In genomic region chr7:69622960-69623359, GRCh38 we compare ENCODE assay signal across 27 cellular contexts. TPM values are rescaled to one million over a fixed set of nuclear protein-coding genes. Genes with fewer than 3 reads are reported as not detected.
A peak's percentile ranks its signal among the peaks of the same experiment; 100 is the strongest.
DNase-seq lines count a peak whose midpoint lies in the region; ATAC-seq, FAIRE-seq and TF ChIP-seq lines count a peak whose summit lies in the region.
"Had no signal": no experiment of that assay in that cellular context is flagged by ENCODE, and none has a peak within 500 bp of the region (broad histone marks: within the 10 kb centered on the region; RNA-seq: fewer than 3 reads in every experiment).

No MANE protein-coding gene starts in this region.

- H3K56ac ChIP-seq in H1 (replicated peaks; ENCODE audit: insufficient read length, low read depth, low read length): no peak overlapping the region

- no peak overlapping the region for H3K4me2 ChIP-seq in H1 (ENCODE audit: insufficient read depth in 1 of 2, low read depth in 2 of 2, low read length in 2 of 2)
- H3K4me2 ChIP-seq: A549 had no signal

- H2BK120ac ChIP-seq in H1 (replicated peaks; ENCODE audit: low read depth, low read length): no peak overlapping the region

- POLR2A ChIA-PET in H1 (lab: Charles Lee; ENCODE audit: partially characterized antibody): no interaction called here

- H2BK15ac ChIP-seq in H1 (ENCODE audit: low read length): no peak overlapping the region

- no peak overlapping the region for H4K5ac ChIP-seq in H1 (ENCODE audit: insufficient read length, low read depth, low read length)

- no peak for TF ChIP-seq RAD21 in H1 (IDR thresholded peaks at IDR 0.05 in 1 of 2, conservative IDR thresholded peaks at IDR 0.05 in 1 of 2; ENCODE audit: low read depth in 2 of 2, low read length in 2 of 2)

- TF ChIP-seq EP300 in H1 (IDR thresholded peaks at IDR 0.05; ENCODE audit: borderline replicate concordance in 1 of 2, low read depth in 2 of 2, low read length in 2 of 2) (no peak), suprapubic skin (IDR thresholded peaks at IDR 0.05) (no peak)

- no peaks in the 10 kb centered on the region for H3K79me2 ChIP-seq in H1 (ENCODE audit: control insufficient read depth in 1 of 2, insufficient read depth in 2 of 2, low read length in 2 of 2)

- FAIRE-seq in H1 (lab: Jason Lieb, UNC): no peak
- FAIRE-seq: A549, G401.6 had no signal

- no peak overlapping the region for H3K4ac ChIP-seq in H1 (replicated peaks; ENCODE audit: insufficient read length, low read depth, low read length)

- no peak overlapping the region for H2AFZ ChIP-seq in H1 (ENCODE audit: low read length)

- H4K91ac ChIP-seq in H1 (replicated peaks; ENCODE audit: insufficient read length, low read length): no peak overlapping the region

- no peak overlapping the region for H2BK20ac ChIP-seq in H1 (ENCODE audit: low read length)

- H3K9me3 ChIP-seq in H1 (ENCODE audit: insufficient read depth in 2 of 2, low read depth in 1 of 2, low read length in 1 of 2): no peaks in the 10 kb centered on the region
- H3K9me3 ChIP-seq in suprapubic skin: no peaks in the 10 kb centered on the region
- H3K9me3 ChIP-seq: A549, Peyer's patch, sigmoid colon, upper lobe of left lung had no signal

- H4K8ac ChIP-seq in H1 (ENCODE audit: extremely low read depth, insufficient read depth, low read length): no peak overlapping the region

- no peak overlapping the region for H3K9ac ChIP-seq in H1 (replicated peaks in 1 of 4; ENCODE audit: extremely low read depth in 1 of 4, low read depth in 3 of 4, low read length in 3 of 4)

- H3K27ac ChIP-seq in H1 (ENCODE audit: low read depth, low read length) (no peak overlapping the region), suprapubic skin (no peak overlapping the region)
- H3K27ac ChIP-seq: A549, Peyer's patch, sigmoid colon, upper lobe of left lung, WERI-Rb-1 had no signal

- H4K20me1 ChIP-seq in H1 (replicated peaks in 1 of 2; ENCODE audit: control insufficient read depth in 1 of 2, insufficient read depth in 2 of 2, low read length in 2 of 2): peaks cover 17 to 27% of the 10 kb centered on the region in 2 experiments

- H3K36me3 ChIP-seq in H1 (ENCODE audit: control insufficient read depth in 2 of 4, insufficient read depth in 4 of 4, low read length in 3 of 4) (no peaks in the 10 kb centered on the region), suprapubic skin (no peaks in the 10 kb centered on the region)
- H3K36me3 ChIP-seq: Peyer's patch, sigmoid colon, upper lobe of left lung, WERI-Rb-1 had no signal

- H3K27me3 ChIP-seq in H1 (replicated peaks in 1 of 4; ENCODE audit: control insufficient read depth in 3 of 4, extremely low read depth in 1 of 4, insufficient read depth in 3 of 4, low read length in 3 of 4) (peaks cover 51 to 88% (median 74%) of the 10 kb centered on the region in 4 experiments), suprapubic skin (no peaks in the 10 kb centered on the region)
- H3K27me3 ChIP-seq: Peyer's patch, sigmoid colon, upper lobe of left lung had no signal

- TF ChIP-seq CTCF in H1 (IDR thresholded peaks at IDR 0.05; ENCODE audit: control extremely low read depth in 1 of 3, insufficient read depth in 1 of 3, low read depth in 1 of 3, low read length in 3 of 3) (no peak), suprapubic skin (IDR thresholded peaks at IDR 0.05) (no peak), GM10266 (IDR thresholded peaks at IDR 0.05; ENCODE audit: control insufficient read depth, insufficient read depth, low read depth, missing control alignments) (no peak)

- H2AK5ac ChIP-seq in H1 (ENCODE audit: low read depth, low read length): no peak overlapping the region

- H3K18ac ChIP-seq in H1 (ENCODE audit: extremely low read depth, low read length): no peak overlapping the region

- H2BK12ac ChIP-seq in H1 (ENCODE audit: low read depth, low read length): no peak overlapping the region

- H2BK5ac ChIP-seq in H1 (ENCODE audit: low read depth, low read length): no peak overlapping the region

- H3K4me3 ChIP-seq in H1 (ENCODE audit: extremely low read depth in 1 of 4, insufficient read depth in 2 of 4, low read depth in 3 of 4, low read length in 4 of 4): no peak overlapping the region
- H3K4me3 ChIP-seq in suprapubic skin: no peak overlapping the region
- H3K4me3 ChIP-seq: A549, Peyer's patch, sigmoid colon, upper lobe of left lung had no signal

- whole genome bisulfite sequencing in H1 (ENCODE audit: extremely low coverage in 1 of 2, insufficient coverage in 1 of 2, insufficient read length in 1 of 2, insufficient replicate concordance in 2 of 2, low coverage in 1 of 2, low lambda C conversion rate in 2 of 2, missing lambda C conversion rate in 1 of 2), 2 experiments: 83% methylated on average over 3 of the region's 3 CpGs; no CpG with 5 or more reads in 1 of the 2 experiments
- 68% methylated on average over 3 of the region's 3 CpGs for WGBS in suprapubic skin

- TF ChIP-seq POLR2A in H1 (IDR thresholded peaks at IDR 0.05; ENCODE audit: control extremely low read depth in 1 of 2, low read depth in 2 of 2, low read length in 2 of 2): no peak
- no peak for TF ChIP-seq POLR2A in suprapubic skin (IDR thresholded peaks at IDR 0.05)

- H3K23ac ChIP-seq in H1 (ENCODE audit: insufficient read length): no peak overlapping the region

- ATAC-seq in GM21360 (IDR thresholded peaks at IDR 0.05; ENCODE audit: unreplicated experiment): peak; percentile 48
- ATAC-seq in HG03432 (IDR thresholded peaks at IDR 0.05; ENCODE audit: unreplicated experiment): peak; percentile 59
- ATAC-seq: A549, esophagus mucosa, left ventricle myocardium superior had no signal

- CTCF ChIA-PET in H1 (lab: Charles Lee; ENCODE audit: partially characterized antibody): no interaction called here

- H3K14ac ChIP-seq in H1 (ENCODE audit: insufficient read length): no peak overlapping the region

- DNase-seq in AG20443 (ENCODE audit: low spot score): peak; percentile 20
- no peak for DNase-seq in H1 (ENCODE audit: low read depth in 1 of 2, low spot score in 2 of 2)
- DNase-seq in suprapubic skin (ENCODE audit: low spot score in 2 of 2): no peak
- DNase-seq in GM10266 (ENCODE audit: extremely low spot score): no peak
- no peak for DNase-seq in NCI-H510A treated with DMSO at 0.1 percent for 48 hours (lab: John Stamatoyannopoulos, UW)
- DNase-seq in midbrain (lab: John Stamatoyannopoulos, UW): no peak
- DNase-seq: activated naive CD8-positive, alpha-beta T cell treated with anti-CD3 and anti-CD28 coated beads, Interleukin-2, amount 10 ng/mL, durations not matched to agents 7 days and 5 days; effector memory CD4-positive, alpha-beta T cell; HFFc6; hippocampal formation; IMR-90; left ventricle myocardium superior; NCI-H1417; NCI-H2107; NCI-H510A; nephron progenitor cell; Peyer's patch; posterior cingulate gyrus; sigmoid colon; stimulated activated CD4-positive, alpha-beta T cell treated with anti-CD3 and anti-CD28 coated beads, Interleukin-15, amount 100 ng/mL, for 24 hours; upper lobe of left lung; WERI-Rb-1 had no signal

- H3K23me2 ChIP-seq in H1 (ENCODE audit: low read depth, low read length): no peaks in the 10 kb centered on the region

- peaks cover 0 to 16% (median 5%) of the 10 kb centered on the region in 4 experiments; a peak in 5 of 7 replicates for H3K4me1 ChIP-seq in H1 (replicated peaks in 1 of 4; ENCODE audit: control insufficient read depth in 3 of 4, insufficient read depth in 4 of 4, low read length in 3 of 4)
- H3K4me1 ChIP-seq in suprapubic skin: no peaks in the 10 kb centered on the region
- H3K4me1 ChIP-seq: Peyer's patch, upper lobe of left lung had no signal

- no peaks in the 10 kb centered on the region; the same call in none of the 2 replicates for H3K79me1 ChIP-seq in H1 (ENCODE audit: low read depth, low read length)

TF ChIP-seq in H1, 55 proteins besides CTCF, POLR2A, EP300 and RAD21:
- TF ChIP-seq SRF (IDR thresholded peaks at IDR 0.05; ENCODE audit: low read depth, low read length) (no peak), KDM1A (IDR thresholded peaks at IDR 0.05; ENCODE audit: borderline replicate concordance, low read length) (no peak), RNF2 (IDR thresholded peaks at IDR 0.05; ENCODE audit: borderline replicate concordance, low read depth, low read length, missing control alignments, poor library complexity, severe bottlenecking) (peak; percentile 45), RBBP5 (IDR thresholded peaks at IDR 0.05; ENCODE audit: borderline replicate concordance, low read depth, low read length) (no peak), GABPA (IDR thresholded peaks at IDR 0.05; ENCODE audit: borderline replicate concordance, insufficient read depth, low read length) (no peak)

RNA-seq across cellular contexts. Expression of gene AUTS2, which starts 24.7 kb away (rescaled TPM):
- total RNA-seq in H1 (2021; fragmentation: NEBNext Ultra II Directional; extraction: Animal tissue kit (Norgen Biotek cat#: 25700)): 95.3 and 101 TPM in 2 replicates
- polyA plus RNA-seq in H1 (2011; rRNA removed): 25.9 and 44.3 TPM in 2 replicates
- polyA plus RNA-seq in H1 (2011; cell fraction: cytosol; rRNA removed): 27.8 TPM
- 132 TPM for polyA plus RNA-seq in H1 (2011; cell fraction: nucleus; rRNA removed)
- polyA plus RNA-seq in H1 (2012, experiment 1 of 2): 77.3 to 113 TPM (median 88.3 TPM) in 4 replicates
- polyA plus RNA-seq in H1 (2012, experiment 2 of 2): 20.6 TPM
- polyA plus RNA-seq in H1 (2013, experiment 1 of 2): 47.8 TPM
- 42.8 TPM for polyA plus RNA-seq in H1 (2013, experiment 2 of 2)
- 71.0 and 86.4 TPM in 2 replicates for polyA minus RNA-seq in H1 (2011; rRNA and poly(A)+ RNA removed)
- 92.1 TPM for polyA minus RNA-seq in H1 (2011; cell fraction: cytosol; rRNA and poly(A)+ RNA removed)
- 279 TPM for polyA minus RNA-seq in H1 (2011; cell fraction: nucleus; rRNA and poly(A)+ RNA removed)
- total RNA-seq in suprapubic skin: 100 to 1,000 TPM in 1 of 4 donors, 10 to 100 TPM in 3; 31.0 to 102 (median 56.4) TPM
